9 cellular contexts compared by ENCODE assay signal in genomic region chr3:50652709-50653108, GRCh38. TPM values are rescaled to one million over a fixed set of nuclear protein-coding genes. Genes with fewer than 3 reads are reported as not detected.
DNase-seq lines count a peak whose midpoint lies in the region; ATAC-seq, FAIRE-seq and TF ChIP-seq lines count a peak whose summit lies in the region.
"Had no signal": no experiment of that assay in that cellular context is flagged by ENCODE, and none has a peak within 500 bp of the region (broad histone marks: within the 10 kb centered on the region; RNA-seq: fewer than 3 reads in every experiment).

No MANE protein-coding gene starts in this region.

- H4K20me1 ChIP-seq in endothelial cell of umbilical vein (replicated peaks; ENCODE audit: control insufficient read depth, extremely low read depth, insufficient read depth, low read length), result no peaks in the 10 kb centered on the region

- no peaks in the 10 kb centered on the region for H3K27me3 Mint-ChIP-seq in activated CD4-positive, alpha-beta memory T cell treated with anti-CD3 and anti-CD28 coated beads for 36 hours

- H3K36me3 Mint-ChIP-seq in activated CD4-positive, alpha-beta memory T cell treated with anti-CD3 and anti-CD28 coated beads for 36 hours, result peaks cover 9% of the 10 kb centered on the region

- H3K4me1 ChIP-seq in endothelial cell of umbilical vein (ENCODE audit: control insufficient read depth, extremely low read depth, insufficient read depth, low read length), result no peaks in the 10 kb centered on the region

- TF ChIP-seq POLR2A in endothelial cell of umbilical vein (IDR thresholded peaks at IDR 0.05; ENCODE audit: low read depth, low read length), result no peak

- H3K9me1 ChIP-seq in endothelial cell of umbilical vein (replicated peaks; ENCODE audit: control insufficient read depth, extremely low read depth, insufficient read depth, low read length), result no peaks in the 10 kb centered on the region

- no peak overlapping the region for H2AFZ ChIP-seq in endothelial cell of umbilical vein (ENCODE audit: low read depth, low read length)

- peak; percentile 19 to 37 for TF ChIP-seq CTCF in endothelial cell of umbilical vein (IDR thresholded peaks at IDR 0.05; ENCODE audit: extremely low read depth in 1 of 2, insufficient read depth in 1 of 2, low read depth in 1 of 2, low read length in 2 of 2)

- H3K4me3 ChIP-seq in Jurkat, Clone E6-1 (ENCODE audit: low read length), result no peak overlapping the region
- no peak overlapping the region for H3K4me3 ChIP-seq in endothelial cell of umbilical vein (replicated peaks in 1 of 3; ENCODE audit: insufficient read depth in 1 of 3, low read depth in 1 of 3, low read length in 3 of 3)

- intact Hi-C loops in activated CD4-positive, alpha-beta memory T cell treated with anti-CD3 and anti-CD28 coated beads for 36 hours (cut with micrococcal nuclease), result loop anchor here (1.0 to 10.0 kb wide), 3 partner anchors 36 to 218 kb away; no protein-coding TSS in a partner anchor
- intact Hi-C loops in endothelial cell of umbilical vein (cut with micrococcal nuclease), result loop anchor here (1.0 kb wide), 2 partner anchors 36 to 80 kb away; no protein-coding TSS in a partner anchor

- no peak overlapping the region for H3K4me3 Mint-ChIP-seq in activated CD4-positive, alpha-beta memory T cell treated with anti-CD3 and anti-CD28 coated beads for 36 hours

- H3K9ac ChIP-seq in endothelial cell of umbilical vein (replicated peaks; ENCODE audit: extremely low read depth, insufficient read depth, low read length), result no peak overlapping the region

- H3K36me3 ChIP-seq in endothelial cell of umbilical vein (ENCODE audit: control insufficient read depth in 2 of 2, extremely low read depth in 1 of 2, insufficient read depth in 2 of 2, low read length in 2 of 2), result no peaks in the 10 kb centered on the region

- H3K27ac Mint-ChIP-seq in activated CD4-positive, alpha-beta memory T cell treated with anti-CD3 and anti-CD28 coated beads for 36 hours, result peak overlapping the region; percentile 19

- H3K4me1 Mint-ChIP-seq in activated CD4-positive, alpha-beta memory T cell treated with anti-CD3 and anti-CD28 coated beads for 36 hours (ENCODE audit: low read depth), result peaks cover 28% of the 10 kb centered on the region

- dilution Hi-C loops in endothelial cell of umbilical vein (cut with MboI; ENCODE audit: extremely low pct_ligation_motif_present, low sequenced_read_pairs), result no loop called here

- CTCF ChIA-PET in activated CD4-positive, alpha-beta memory T cell treated with anti-CD3 and anti-CD28 coated beads for 36 hours (lab: Charles Lee), result interaction anchor here (0.6 to 5.3 kb wide), 24 partner anchors 8 to 733 kb away, joined by 3 to 188 read pairs (median 6); partner anchors contain the start of genes C3orf18, CISH, HEMK1 and MANF
- CTCF ChIA-PET in endothelial cell of umbilical vein (lab: Charles Lee), result interaction anchor here (0.6 to 4.0 kb wide), 18 partner anchors 9 to 1147 kb away, joined by 3 to 65 read pairs (median 4); partner anchors contain the start of genes CISH, HEMK1 and MAPKAPK3

- DNase-seq in COLO668 (lab: John Stamatoyannopoulos, UW; ENCODE audit: unreplicated experiment), result peak; percentile 45
- DNase-seq in Jurkat, Clone E6-1 (ENCODE audit: low read depth, low spot score), result peak; percentile 46
- DNase-seq in activated CD4-positive, alpha-beta memory T cell treated with anti-CD3 and anti-CD28 coated beads for 36 hours, result peak; percentile 77
- DNase-seq in endothelial cell of umbilical vein (ENCODE audit: low read depth, low spot score), result peak; percentile 17
- peak; percentile 43 for DNase-seq in renal cortical epithelial cell (ENCODE audit: low read depth)
- DNase-seq: left cardiac atrium had no signal

- H3K9me3 Mint-ChIP-seq in activated CD4-positive, alpha-beta memory T cell treated with anti-CD3 and anti-CD28 coated beads for 36 hours, result no peaks in the 10 kb centered on the region

- no peaks in the 10 kb centered on the region for H3K27me3 ChIP-seq in endothelial cell of umbilical vein (ENCODE audit: control insufficient read depth in 2 of 2, insufficient read depth in 2 of 2, low read length in 2 of 2)

- no TSS peak for BruUV-seq in endothelial cell of umbilical vein (replicated peaks; lab: Mats Ljungman, UMichigan)

- POLR2A ChIA-PET in activated CD4-positive, alpha-beta memory T cell treated with anti-CD3 and anti-CD28 coated beads for 36 hours (lab: Charles Lee), result interaction anchor here (1.0 to 1.8 kb wide), 10 partner anchors 25 to 733 kb away, joined by 3 to 13 read pairs (median 4); partner anchors contain the start of genes CISH, HEMK1, MANF and MAPKAPK3
- POLR2A ChIA-PET in endothelial cell of umbilical vein (lab: Charles Lee), result no interaction called here

- no peak overlapping the region for H3K4me2 ChIP-seq in endothelial cell of umbilical vein (ENCODE audit: insufficient read depth, low read length)

- no peaks in the 10 kb centered on the region for H3K79me2 ChIP-seq in endothelial cell of umbilical vein (ENCODE audit: control insufficient read depth, insufficient read depth, low read length)

- H3K9me3 ChIP-seq in endothelial cell of umbilical vein (replicated peaks; ENCODE audit: control insufficient read depth, insufficient read depth, low read length), result no peaks in the 10 kb centered on the region

- FAIRE-seq in endothelial cell of umbilical vein (lab: Jason Lieb, UNC), result no peak

- ATAC-seq in GM19023 (IDR thresholded peaks at IDR 0.05; ENCODE audit: unreplicated experiment), result no peak
- ATAC-seq in GM21360 (IDR thresholded peaks at IDR 0.05; ENCODE audit: unreplicated experiment), result no peak
- ATAC-seq in HG02970 (IDR thresholded peaks at IDR 0.05; ENCODE audit: low FRiP score, unreplicated experiment), result no peak

- H3K27ac ChIP-seq in endothelial cell of umbilical vein (ENCODE audit: insufficient read depth, low read depth, low read length), result no peak overlapping the region

TF ChIP-seq in endothelial cell of umbilical vein, 7 proteins besides CTCF, POLR2A, EP300 and RAD21:
- no peak for TF ChIP-seq FOS (IDR thresholded peaks at IDR 0.05; ENCODE audit: borderline replicate concordance, insufficient read depth, low read length)
- TF ChIP-seq MYC (IDR thresholded peaks at IDR 0.05; ENCODE audit: low read depth, low read length), result no peak
- no peak for TF ChIP-seq EZH2 (IDR thresholded peaks at IDR 0.05; ENCODE audit: borderline replicate concordance, low read depth, low read length, severe bottlenecking)
- no peak for TF ChIP-seq JUN (IDR thresholded peaks at IDR 0.05; ENCODE audit: borderline replicate concordance, insufficient read depth, insufficient read length, low read depth)
- TF ChIP-seq GATA2 (IDR thresholded peaks at IDR 0.05; ENCODE audit: insufficient read depth, insufficient read length, low read depth, low read length), result no peak
- TF ChIP-seq, protein P1, sequence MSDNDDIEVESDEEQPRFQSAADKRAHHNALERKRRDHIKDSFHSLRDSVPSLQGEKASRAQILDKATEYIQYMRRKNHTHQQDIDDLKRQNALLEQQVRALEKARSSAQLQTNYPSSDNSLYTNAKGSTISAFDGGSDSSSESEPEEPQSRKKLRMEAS (IDR thresholded peaks at IDR 0.05; ENCODE audit: insufficient read depth, insufficient read length), result no peak
- TF ChIP-seq POLR2AphosphoS5 (IDR thresholded peaks at IDR 0.05; ENCODE audit: insufficient read depth, low read depth, low read length), result no peak

RNA-seq across cellular contexts. Expression of gene DOCK3, which starts 22.0 kb away (rescaled TPM):
- polyA plus RNA-seq in Jurkat, Clone E6-1 (2012; ENCODE audit: insufficient read depth, insufficient read length), result 1.0 TPM
- total RNA-seq in activated CD4-positive, alpha-beta memory T cell treated with anti-CD3 and anti-CD28 coated beads for 36 hours, result 1 to 10 TPM; 2.7 to 2.9 TPM
- total RNA-seq in endothelial cell of umbilical vein (0.13 and 0.16 TPM in 2 replicates), renal cortical epithelial cell (0.35 and 0.69 TPM in 2 replicates)
- 0.08 TPM in 2 replicates for polyA plus RNA-seq in endothelial cell of umbilical vein
- polyA plus RNA-seq in endothelial cell of umbilical vein (2011; cell fraction: cytosol; rRNA removed), result 0.05 and 0.07 TPM in 2 replicates
- polyA plus RNA-seq in endothelial cell of umbilical vein (2011; cell fraction: nucleus; rRNA removed), result 0.27 and 0.32 TPM in 2 replicates
- 0.10 and 0.20 TPM in 2 replicates for polyA plus RNA-seq in endothelial cell of umbilical vein (2012)
- 0.36 TPM in 2 replicates for polyA minus RNA-seq in endothelial cell of umbilical vein
- polyA minus RNA-seq in endothelial cell of umbilical vein (2011; cell fraction: cytosol; rRNA and poly(A)+ RNA removed), result 0.20 TPM
- 0.24 TPM in 2 replicates for polyA minus RNA-seq in endothelial cell of umbilical vein (2011; cell fraction: nucleus; rRNA and poly(A)+ RNA removed)

RNA-seq across cellular contexts. Expression of gene MAPKAPK3, which starts 35.8 kb away (rescaled TPM):
- polyA plus RNA-seq in Jurkat, Clone E6-1 (2012; ENCODE audit: insufficient read depth, insufficient read length), result 69.3 TPM
- 100 to 1,000 TPM; 186 to 187 TPM for total RNA-seq in activated CD4-positive, alpha-beta memory T cell treated with anti-CD3 and anti-CD28 coated beads for 36 hours
- 18.5 and 21.3 TPM in 2 replicates for total RNA-seq in endothelial cell of umbilical vein
- polyA plus RNA-seq in endothelial cell of umbilical vein, result 30.5 and 33.2 TPM in 2 replicates
- polyA plus RNA-seq in endothelial cell of umbilical vein (2011; cell fraction: cytosol; rRNA removed), result 23.6 and 24.2 TPM in 2 replicates
- polyA plus RNA-seq in endothelial cell of umbilical vein (2011; cell fraction: nucleus; rRNA removed), result 16.2 and 19.2 TPM in 2 replicates
- 19.3 and 22.6 TPM in 2 replicates for polyA plus RNA-seq in endothelial cell of umbilical vein (2012)
- 29.2 TPM in 2 replicates for polyA minus RNA-seq in endothelial cell of umbilical vein
- polyA minus RNA-seq in endothelial cell of umbilical vein (2011; cell fraction: cytosol; rRNA and poly(A)+ RNA removed), result 29.8 TPM
- 7.6 and 8.9 TPM in 2 replicates for polyA minus RNA-seq in endothelial cell of umbilical vein (2011; cell fraction: nucleus; rRNA and poly(A)+ RNA removed)
- 51.7 and 72.4 TPM in 2 replicates for total RNA-seq in renal cortical epithelial cell

RNA-seq across cellular contexts. Expression of gene CISH, which starts 41.1 kb away (rescaled TPM):
- 5.0 TPM for polyA plus RNA-seq in Jurkat, Clone E6-1 (2012; ENCODE audit: insufficient read depth, insufficient read length)
- total RNA-seq in activated CD4-positive, alpha-beta memory T cell treated with anti-CD3 and anti-CD28 coated beads for 36 hours, result 100 to 1,000 TPM; 319 TPM
- total RNA-seq in endothelial cell of umbilical vein, result 2.2 and 2.5 TPM in 2 replicates
- polyA plus RNA-seq in endothelial cell of umbilical vein, result 4.1 and 5.8 TPM in 2 replicates
- polyA plus RNA-seq in endothelial cell of umbilical vein (2011; cell fraction: cytosol; rRNA removed), result 2.4 and 2.9 TPM in 2 replicates
- 2.1 and 3.5 TPM in 2 replicates for polyA plus RNA-seq in endothelial cell of umbilical vein (2011; cell fraction: nucleus; rRNA removed)
- 1.6 and 2.1 TPM in 2 replicates for polyA plus RNA-seq in endothelial cell of umbilical vein (2012)
- polyA minus RNA-seq in endothelial cell of umbilical vein, result 4.7 and 6.0 TPM in 2 replicates
- polyA minus RNA-seq in endothelial cell of umbilical vein (2011; cell fraction: cytosol; rRNA and poly(A)+ RNA removed), result 1.4 TPM
- 1.8 and 2.0 TPM in 2 replicates for polyA minus RNA-seq in endothelial cell of umbilical vein (2011; cell fraction: nucleus; rRNA and poly(A)+ RNA removed)
- 1.9 and 6.4 TPM in 2 replicates for total RNA-seq in renal cortical epithelial cell

Comparison
In these comparisons a context has a peak if more than half of its experiments do, and no peak if none do; other contexts are left out.
1. DNase-seq: peak in every context shown above with its lines; median percentile 77 in activated CD4-positive, alpha-beta memory T cell treated with anti-CD3 and anti-CD28 coated beads for 36 hours; 46 in Jurkat, Clone E6-1; 45 in COLO668; 43 in renal cortical epithelial cell; 17 in endothelial cell of umbilical vein.
2. RNA of gene CISH, which starts 41.1 kb away (total RNA-seq): 319 TPM in activated CD4-positive, alpha-beta memory T cell treated with anti-CD3 and anti-CD28 coated beads for 36 hours; 1.9 to 6.4 TPM in renal cortical epithelial cell and 2.2 to 2.5 TPM in endothelial cell of umbilical vein; every median in the first group is over 10 times any median in the second.